Comparison of ENCODE assay signal across 21 cellular contexts in genomic region chrX:130563476-130563875, GRCh38.
DNase-seq lines count a peak whose midpoint lies in the region; ATAC-seq lines count a peak whose summit lies in the region.
"Had no signal": no experiment of that assay in that cellular context is flagged by ENCODE, and none has a peak within 500 bp of the region (broad histone marks: within the 10 kb centered on the region; RNA-seq: fewer than 3 reads in every experiment).

No MANE protein-coding gene starts in this region.

- ATAC-seq in GM18909 (IDR thresholded peaks at IDR 0.05; ENCODE audit: poor library complexity, unreplicated experiment), result peak; percentile 89
- ATAC-seq in GM21529 (IDR thresholded peaks at IDR 0.05; ENCODE audit: unreplicated experiment), result peak; percentile 63
- peak; percentile 80 for ATAC-seq in HG03175 (IDR thresholded peaks at IDR 0.05; ENCODE audit: unreplicated experiment)
- ATAC-seq in GM19324 (IDR thresholded peaks at IDR 0.05; ENCODE audit: low FRiP score, unreplicated experiment), result no peak
- ATAC-seq: activated CD8-positive, alpha-beta T cell treated with anti-CD3 and anti-CD28 coated beads, Interleukin-2, amount 10 ng/mL, durations not matched to agents 7 days and 5 days; HCT116; heart left ventricle; left cardiac atrium; psoas muscle had no signal

- DNase-seq in renal cortical epithelial cell (ENCODE audit: low read depth) (peak; percentile 36), midbrain (lab: John Stamatoyannopoulos, UW) (no peak)
- DNase-seq in activated T-cell treated with anti-CD3 and anti-CD28 coated beads, Interleukin-2, amount 50 U/mL, for 48 hours, result no peak
- DNase-seq: activated CD8-positive, alpha-beta T cell treated with anti-CD3 and anti-CD28 coated beads, Interleukin-2, amount 10 ng/mL, durations not matched to agents 7 days and 5 days; activated naive CD4-positive, alpha-beta T cell; activated T-cell treated with anti-CD3 and anti-CD28 coated beads for 4 hours; adrenal gland; CD4-positive, alpha-beta T cell; heart left ventricle; left cardiac atrium; NCI-H1048; NCI-H1694 treated with DMSO at 0.1 percent for 48 hours; NCI-H524 treated with DMSO at 0.1 percent for 48 hours; psoas muscle; stomach; tibial artery had no signal
